ENCODE assay signal across 19 cellular contexts in genomic region chr5:139134906-139135305, GRCh38.
"Had no signal": no experiment of that assay in that cellular context is flagged by ENCODE, and none has a peak within 500 bp of the region (broad histone marks: within the 10 kb centered on the region; RNA-seq: fewer than 3 reads in every experiment).

No MANE protein-coding gene starts in this region.

- H3K4me3 ChIP-seq: hepatocyte, spleen, thoracic aorta had no signal

- H3K4me1 Mint-ChIP-seq: activated naive CD4-positive, alpha-beta T cell treated with anti-CD3 and anti-CD28 coated beads, Interleukin-2, amount 10 ng/mL, durations not matched to agents 7 days and 5 days had no signal

- H3K4me3 Mint-ChIP-seq: activated CD4-positive, alpha-beta T cell treated with anti-CD3 and anti-CD28 coated beads, Interleukin-2, amount 10 ng/mL, durations not matched to agents 24 days and 14 days; activated naive CD4-positive, alpha-beta T cell treated with anti-CD3 and anti-CD28 coated beads, Interleukin-2, amount 10 ng/mL, durations not matched to agents 7 days and 5 days; naive B cell; T-cell; WTC11 had no signal

- H3K27ac ChIP-seq: epithelial cell of prostate, hepatocyte, spleen had no signal

- H3K27me3 Mint-ChIP-seq: activated CD4-positive, alpha-beta T cell treated with anti-CD3 and anti-CD28 coated beads, Interleukin-2, amount 10 ng/mL, durations not matched to agents 24 days and 14 days; activated naive CD4-positive, alpha-beta T cell treated with anti-CD3 and anti-CD28 coated beads, Interleukin-2, amount 10 ng/mL, durations not matched to agents 7 days and 5 days; naive B cell; T-cell had no signal

- H3K36me3 Mint-ChIP-seq: activated naive CD4-positive, alpha-beta T cell treated with anti-CD3 and anti-CD28 coated beads, Interleukin-2, amount 10 ng/mL, durations not matched to agents 7 days and 5 days; WTC11 had no signal

- H3K27me3 ChIP-seq: hepatocyte, spleen had no signal

- H3K9me3 Mint-ChIP-seq: activated CD4-positive, alpha-beta T cell treated with anti-CD3 and anti-CD28 coated beads, Interleukin-2, amount 10 ng/mL, durations not matched to agents 24 days and 14 days; activated naive CD4-positive, alpha-beta T cell treated with anti-CD3 and anti-CD28 coated beads, Interleukin-2, amount 10 ng/mL, durations not matched to agents 7 days and 5 days; activated T-helper 2 cell treated with anti-CD3 and anti-CD28 coated beads, Interferon-gamma antibody, Interleukin-2, Interleukin-4, amounts not matched to agents 10 μg/mL and 5 μg/mL and 100 μg/mL, durations not matched to agents 14 hours and 24 hours and 36 hours; T-cell; WTC11 had no signal

- DNase-seq: activated CD4-positive, alpha-beta T cell treated with anti-CD3 and anti-CD28 coated beads, Interleukin-2, amount 10 ng/mL, durations not matched to agents 24 days and 14 days; activated CD8-positive, alpha-beta memory T cell treated with anti-CD3 and anti-CD28 coated beads for 24 hours; activated naive CD4-positive, alpha-beta T cell treated with anti-CD3 and anti-CD28 coated beads, Interleukin-2, amount 10 ng/mL, durations not matched to agents 7 days and 5 days; central memory CD4-positive, alpha-beta T cell; cortex of kidney; effector memory CD4-positive, alpha-beta T cell; midbrain; naive B cell; posterior cingulate gyrus; right cardiac atrium; spleen; stimulated activated CD4-positive, alpha-beta T cell treated with anti-CD3 and anti-CD28 coated beads, Interleukin-2, amount 100 ng/mL, for 24 hours; stimulated activated naive CD4-positive, alpha-beta T cell treated with Interleukin-2 at 50 U/mL for 16 hours; T-cell had no signal

- H3K9me3 ChIP-seq: spleen, thoracic aorta had no signal

- H3K27ac Mint-ChIP-seq: activated CD4-positive, alpha-beta T cell treated with anti-CD3 and anti-CD28 coated beads, Interleukin-2, amount 10 ng/mL, durations not matched to agents 24 days and 14 days; activated naive CD4-positive, alpha-beta T cell treated with anti-CD3 and anti-CD28 coated beads, Interleukin-2, amount 10 ng/mL, durations not matched to agents 7 days and 5 days; activated T-helper 2 cell treated with anti-CD3 and anti-CD28 coated beads, Interferon-gamma antibody, Interleukin-2, Interleukin-4, amounts not matched to agents 10 μg/mL and 5 μg/mL and 100 μg/mL, durations not matched to agents 14 hours and 24 hours and 36 hours; naive B cell; T-cell; WTC11 had no signal

- H3K36me3 ChIP-seq: spleen, thoracic aorta had no signal

- ATAC-seq: right cardiac atrium, T-cell, WTC11 had no signal
